Comparison of ENCODE assay signal across 17 cellular contexts in the genomic region with DNA sequence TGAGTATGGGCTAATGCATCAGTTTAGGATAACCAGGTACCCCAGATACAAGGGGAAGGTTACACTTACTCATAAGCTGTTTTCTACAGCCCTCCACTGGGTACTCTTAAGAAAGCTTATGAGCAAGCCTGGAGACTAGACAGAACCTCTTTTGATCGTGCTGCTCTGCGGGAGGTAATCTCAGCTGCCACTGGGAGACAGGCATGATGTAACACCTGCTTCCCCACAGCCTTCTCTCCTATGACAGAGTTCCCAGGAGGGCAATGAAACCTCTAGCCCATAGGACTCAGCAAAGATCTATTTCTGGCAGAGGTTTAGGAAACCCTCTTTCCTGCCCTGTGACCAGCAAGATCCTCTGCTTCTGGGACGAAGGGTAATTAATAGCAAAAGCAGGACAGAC.
DNase-seq lines count a peak whose midpoint lies in the region; TF ChIP-seq lines count a peak whose summit lies in the region.
"Had no signal": no experiment of that assay in that cellular context is flagged by ENCODE, and none has a peak within 500 bp of the region (broad histone marks: within the 10 kb centered on the region; RNA-seq: fewer than 3 reads in every experiment).

No MANE protein-coding gene starts in this region.

- peaks cover 11 to 42% (median 28%) of the 10 kb centered on the region in 10 experiments for H3K4me1 ChIP-seq in BLaER1 treated with 17β-estradiol and CSF1 and Interleukin-3, amounts not matched to agents 10 nM and 100 nM
- H3K4me1 ChIP-seq in HEK293 (ENCODE audit: control insufficient read depth, insufficient read depth, low read length), result no peaks in the 10 kb centered on the region

- H3K9ac ChIP-seq in BLaER1 treated with 17β-estradiol and CSF1 and Interleukin-3, amounts not matched to agents 10 nM and 100 nM, result no peak overlapping the region

- H4K20me1 ChIP-seq in BLaER1 treated with 17β-estradiol and CSF1 and Interleukin-3, amounts not matched to agents 10 nM and 100 nM, result no peaks in the 10 kb centered on the region

- peak overlapping the region in 9 of 11 experiments; percentile 39 to 81 (median 69); a peak in 17 of 22 replicates for H3K4me2 ChIP-seq in BLaER1 treated with 17β-estradiol and CSF1 and Interleukin-3, amounts not matched to agents 10 nM and 100 nM

- H3K9me3 ChIP-seq in BLaER1 treated with 17β-estradiol and CSF1 and Interleukin-3, amounts not matched to agents 10 nM and 100 nM (replicated peaks in 1 of 11), result peaks cover 21 to 34% (median 30%) of the 10 kb centered on the region in 11 experiments
- H3K9me3 ChIP-seq in HEK293 (ENCODE audit: control insufficient read depth, insufficient read depth, low read depth, low read length), result no peaks in the 10 kb centered on the region
- H3K9me3 ChIP-seq in WERI-Rb-1 (ENCODE audit: severe bottlenecking), result peaks cover 10% of the 10 kb centered on the region

- DNase-seq in WERI-Rb-1 (peak; percentile 85), myocyte (ENCODE audit: low read depth) (peak; percentile 90), CD1c-positive myeloid dendritic cell (ENCODE audit: extremely low spot score) (no peak), hippocampal formation (lab: John Stamatoyannopoulos, UW) (no peak), HK-2 (ENCODE audit: unreplicated experiment) (no peak)
- DNase-seq: ACHN, DMS53, GDM1, GOT3, NCI-H1417, NCI-H1694 treated with DMSO at 0.1 percent for 48 hours, NCI-H524 treated with DMSO at 0.1 percent for 48 hours, NCI-H82, OCI-M1 had no signal

- POLR2A ChIA-PET in HEK293 (lab: Yijun Ruan, JAX), result no interaction called here

- peaks cover 0 to 5% (median 0%) of the 10 kb centered on the region in 11 experiments; a peak in 1 of 22 replicates for H3K36me3 ChIP-seq in BLaER1 treated with 17β-estradiol and CSF1 and Interleukin-3, amounts not matched to agents 10 nM and 100 nM
- H3K36me3 ChIP-seq in HEK293 (ENCODE audit: control insufficient read depth in 2 of 2, insufficient read depth in 1 of 2, low read length in 2 of 2) (peaks cover 0 to 9% of the 10 kb centered on the region in 2 experiments; a peak in 1 of 3 replicates), WERI-Rb-1 (peaks cover 71% of the 10 kb centered on the region)

- H3K4me3 ChIP-seq in BLaER1 treated with 17β-estradiol and CSF1 and Interleukin-3, amounts not matched to agents 10 nM and 100 nM, result no peak overlapping the region
- no peak overlapping the region for H3K4me3 ChIP-seq in HEK293 (ENCODE audit: low read depth, low read length)
- no peak overlapping the region for H3K4me3 ChIP-seq in WERI-Rb-1 (ENCODE audit: low read depth, low read length)

- TF ChIP-seq CTCF in HEK293 (tag by site-specific recombination; IDR thresholded peaks at IDR 0.05), result no peak
- peak; percentile 11; the same call in 1 of the 2 replicates for TF ChIP-seq CTCF in WERI-Rb-1 (IDR thresholded peaks at IDR 0.05; ENCODE audit: low read depth, low read length)

- H3K27ac ChIP-seq in BLaER1 treated with 17β-estradiol and CSF1 and Interleukin-3, amounts not matched to agents 10 nM and 100 nM, result 0 out of 22 replicates have a peak overlapping the region, but pooled peaks of 1 of the 11 experiments have one; percentile 22
- H3K27ac ChIP-seq in HEK293 (ENCODE audit: extremely low read depth, low read depth, low read length) (no peak overlapping the region), WERI-Rb-1 (peak overlapping the region; percentile 26)
- H3K27ac ChIP-seq: C4-2B had no signal

- H3K27me3 ChIP-seq in BLaER1 treated with 17β-estradiol and CSF1 and Interleukin-3, amounts not matched to agents 10 nM and 100 nM, result peaks cover 0 to 40% (median 4%) of the 10 kb centered on the region in 11 experiments; a peak in 10 of 22 replicates
- no peaks in the 10 kb centered on the region for H3K27me3 ChIP-seq in WERI-Rb-1 (ENCODE audit: insufficient read depth, low read depth, severe bottlenecking)

- CTCF ChIA-PET in HEK293 (lab: Yijun Ruan, JAX), result interaction anchor here (0.6 to 1.0 kb wide), 2 partner anchors 16 to 21 kb away, joined by 3 read pairs; no protein-coding TSS in a partner anchor

TF ChIP-seq in HEK293, 187 proteins besides CTCF, POLR2A, EP300 and RAD21:
- TF ChIP-seq HOXD13 (CRISPR knock-in tag; IDR thresholded peaks at IDR 0.05; ENCODE audit: borderline replicate concordance) (no peak), GLIS1 (tag by site-specific recombination; IDR thresholded peaks at IDR 0.05) (peak; percentile 93)

Comparison
In these comparisons a context has a peak if more than half of its experiments do, and no peak if none do; other contexts are left out.
1. DNase-seq: peak in WERI-Rb-1 (single experiment) and myocyte (single experiment); none in CD1c-positive myeloid dendritic cell (single experiment), hippocampal formation (0 of 2) and HK-2 (single experiment).